22 cellular contexts compared by ENCODE assay signal in the genomic region with DNA sequence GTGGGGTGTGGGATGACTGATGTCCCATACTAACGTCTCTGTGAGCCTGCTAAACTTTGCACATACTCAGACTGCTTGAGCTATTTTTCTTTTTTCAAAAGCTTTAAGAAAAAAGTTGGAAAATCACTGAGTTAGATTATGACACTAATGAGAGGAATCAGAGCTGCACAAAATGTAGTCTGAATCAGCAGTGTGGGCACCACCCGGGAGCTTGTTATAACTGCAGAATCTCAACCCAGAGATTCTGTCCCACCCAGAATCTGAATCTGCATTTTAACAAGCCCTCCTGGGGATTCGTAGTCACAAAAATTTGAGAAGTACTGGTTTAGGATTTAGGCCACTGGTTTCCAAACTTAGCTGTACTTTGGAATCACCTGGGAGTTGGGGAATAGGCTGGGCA.
A peak's percentile ranks its signal among the peaks of the same experiment; 100 is the strongest.
DNase-seq lines count a peak whose midpoint lies in the region; ATAC-seq, FAIRE-seq and TF ChIP-seq lines count a peak whose summit lies in the region.
"Had no signal": no experiment of that assay in that cellular context is flagged by ENCODE, and none has a peak within 500 bp of the region (broad histone marks: within the 10 kb centered on the region; RNA-seq: fewer than 3 reads in every experiment).

No MANE protein-coding gene starts in this region.

- TF ChIP-seq CTCF in parathyroid adenoma (IDR thresholded peaks at IDR 0.05): no peak

- no peaks in the 10 kb centered on the region for H3K79me2 ChIP-seq in parathyroid adenoma

- H3K4me2 ChIP-seq in parathyroid adenoma (ENCODE audit: low read length): peak overlapping the region; percentile 43
- H3K4me2 ChIP-seq: GM23338 had no signal

- H3K4me3 ChIP-seq in parathyroid adenoma (ENCODE audit: low read depth, low read length): no peak overlapping the region
- H3K4me3 ChIP-seq: GM23338 had no signal

- H3K9me3 ChIP-seq in parathyroid adenoma (ENCODE audit: control insufficient read depth, low read length): no peaks in the 10 kb centered on the region
- H3K9me3 ChIP-seq: BE2C, Caco-2 had no signal

- no peak for TF ChIP-seq POLR2A in H54 (IDR thresholded peaks at IDR 0.05; ENCODE audit: low read depth, low read length)

- H3K4me1 ChIP-seq in parathyroid adenoma: no peaks in the 10 kb centered on the region
- H3K4me1 ChIP-seq: BE2C, Caco-2 had no signal

- no peaks in the 10 kb centered on the region for H3K36me3 ChIP-seq in parathyroid adenoma (ENCODE audit: control insufficient read depth, insufficient read depth, low read length)
- H3K36me3 ChIP-seq: BE2C had no signal

- no peaks in the 10 kb centered on the region for H3K27me3 ChIP-seq in parathyroid adenoma (ENCODE audit: control insufficient read depth, insufficient read depth, low read length)
- H3K27me3 ChIP-seq: BE2C had no signal

- no peak for ATAC-seq in HG03571 (IDR thresholded peaks at IDR 0.05; ENCODE audit: unreplicated experiment)
- ATAC-seq: GM23338, HCT116 had no signal

- H3K9ac ChIP-seq in parathyroid adenoma: no peak overlapping the region

- H3K27ac ChIP-seq in parathyroid adenoma: no peak overlapping the region

- no peak for FAIRE-seq in H54 (lab: Jason Lieb, UNC)
- FAIRE-seq: D721Med, G401.6, GM12891, GM19239, HTR-8/SVneo had no signal

- peak overlapping the region; percentile 38 for H2AFZ ChIP-seq in parathyroid adenoma
- H2AFZ ChIP-seq: GM23338 had no signal

- DNase-seq in LHCN-M2 (ENCODE audit: low read depth) (peak; percentile 19), fibroblast of gingiva (ENCODE audit: low read depth) (peak; percentile 29), stromal cell of bone marrow (ENCODE audit: low read depth) (peak; percentile 16), amygdala (lab: John Stamatoyannopoulos, UW) (no peak), H54 (ENCODE audit: insufficient read length, low spot score) (no peak)
- DNase-seq: 8988T; BE2C; C1 segment of cervical spinal cord; Caco-2; CD4-positive, CD25-positive, alpha-beta regulatory T cell; H7; HFFc6; IMR-90 had no signal

Comparison
In these comparisons a context has a peak if more than half of its experiments do, and no peak if none do; other contexts are left out.
1. DNase-seq: peak in LHCN-M2 (single experiment), fibroblast of gingiva (single experiment) and stromal cell of bone marrow (single experiment); none in amygdala (0 of 56) and H54 (single experiment).